Comparison of ENCODE assay signal across 1 cellular context in genomic region chr6:151680846-151681425, GRCh38.
TF ChIP-seq lines count a peak whose summit lies in the region.

No MANE protein-coding gene starts in this region.

TF ChIP-seq in GM23338, 12 proteins besides CTCF, POLR2A, EP300 and RAD21:
- TF ChIP-seq ZNF462 (CRISPR knock-in tag; IDR thresholded peaks at IDR 0.05) (no peak), REST (IDR thresholded peaks at IDR 0.05; ENCODE audit: unreplicated experiment) (no peak), ETS1 (IDR thresholded peaks at IDR 0.05) (no peak), JUNB (IDR thresholded peaks at IDR 0.05; ENCODE audit: unreplicated experiment) (no peak), CREB1 (CRISPR knock-in tag; IDR thresholded peaks at IDR 0.05; ENCODE audit: low read depth) (no peak), ZNF331 (CRISPR knock-in tag; IDR thresholded peaks at IDR 0.05; ENCODE audit: low read depth) (no peak), STAT1 (IDR thresholded peaks at IDR 0.05; ENCODE audit: unreplicated experiment) (no peak), EZH2 (IDR thresholded peaks at IDR 0.05; ENCODE audit: low read depth, unreplicated experiment) (no peak), POLR2AphosphoS5 (IDR thresholded peaks at IDR 0.05; ENCODE audit: low read depth) (no peak), NANOG (IDR thresholded peaks at IDR 0.05; ENCODE audit: borderline replicate concordance) (no peak), ZNF114 (CRISPR knock-in tag; IDR thresholded peaks at IDR 0.05) (no peak), EZH2phosphoT487 (IDR thresholded peaks at IDR 0.05; ENCODE audit: unreplicated experiment) (no peak)
TF ChIP-seq in GM23338: peak in this region for 0.
